Comparison of ENCODE assay signal across 10 cellular contexts in the genomic region with DNA sequence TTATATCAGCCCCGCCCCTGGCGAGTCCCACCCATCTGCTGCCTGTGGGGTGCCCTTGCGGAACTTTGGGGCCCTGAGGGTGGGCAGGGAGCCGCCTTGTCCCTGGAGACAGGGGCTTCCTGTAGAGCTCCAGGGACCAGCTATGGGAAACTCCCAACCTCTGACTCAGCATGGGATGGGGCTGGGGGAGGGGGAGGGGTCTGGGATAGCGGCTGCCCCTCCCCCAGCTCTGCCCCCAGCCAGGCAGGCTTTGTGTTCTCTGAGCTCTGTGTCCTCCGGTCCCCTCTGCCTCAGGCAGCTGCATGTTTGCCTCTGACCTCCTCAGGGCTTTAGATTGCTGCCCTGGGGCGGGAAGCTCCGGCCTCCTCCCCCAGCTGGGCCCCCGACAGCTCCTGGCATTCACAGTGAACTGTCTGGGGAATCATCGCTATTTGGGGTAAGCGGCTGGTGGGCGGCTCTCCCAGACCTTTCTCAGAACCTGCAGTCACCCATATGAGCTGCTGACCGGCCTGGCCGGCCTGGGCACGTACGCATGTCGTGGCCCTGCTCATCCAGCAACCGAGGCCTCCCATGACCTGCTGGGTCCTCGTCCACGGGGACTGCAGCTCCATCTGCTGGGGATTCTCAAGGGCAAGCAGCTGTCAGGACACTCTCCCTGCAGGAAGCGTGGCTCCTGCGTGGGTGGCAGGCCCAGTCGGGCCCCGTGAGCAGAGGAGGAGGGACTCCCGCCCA. TPM values are rescaled to one million over a fixed set of nuclear protein-coding genes. Genes with fewer than 3 reads are reported as not detected.
DNase-seq lines count a peak whose midpoint lies in the region; ATAC-seq and TF ChIP-seq lines count a peak whose summit lies in the region.
"Had no signal": no experiment of that assay in that cellular context is flagged by ENCODE, and none has a peak within 500 bp of the region (broad histone marks: within the 10 kb centered on the region; RNA-seq: fewer than 3 reads in every experiment).

No MANE protein-coding gene starts in this region.

- no peak overlapping the region for H2AFZ ChIP-seq in PC-9

- H3K9me2 ChIP-seq in PC-9 (ENCODE audit: insufficient read depth) = no peaks in the 10 kb centered on the region

- H3K9me3 ChIP-seq in BE2C (no peaks in the 10 kb centered on the region), PC-9 (ENCODE audit: insufficient read depth, low read depth) (no peaks in the 10 kb centered on the region)

- H3K79me2 ChIP-seq in PC-9 (ENCODE audit: low read depth) = no peaks in the 10 kb centered on the region

- no peaks in the 10 kb centered on the region for H3K36me3 Mint-ChIP-seq in nephron (ENCODE audit: low read depth)
- H3K36me3 Mint-ChIP-seq: memory B cell had no signal

- no peaks in the 10 kb centered on the region; the same call in 1 of the 2 replicates for H4K20me1 ChIP-seq in PC-9 (ENCODE audit: insufficient read depth)

- DNase-seq in BE2C = peak; percentile 58
- peak; percentile 59 for DNase-seq in NCI-H69 (lab: John Stamatoyannopoulos, UW)
- DNase-seq in fibroblast of gingiva (ENCODE audit: low read depth) = peak; percentile 17
- no peak for DNase-seq in NCI-H1105 (lab: John Stamatoyannopoulos, UW)
- no peak for DNase-seq in NOMO-1 (lab: John Stamatoyannopoulos, UW; ENCODE audit: unreplicated experiment in 2 of 2)
- no peak for DNase-seq in PC-9

- H3F3A ChIP-seq in PC-9 (ENCODE audit: insufficient read depth, low read depth) = peaks cover 7% of the 10 kb centered on the region; the same call in 1 of the 2 replicates

- CTCF ChIA-PET in PC-9 (lab: Charles Lee) = interaction anchor here (0.6 to 1.1 kb wide), 2 partner anchors 14 to 18 kb away, joined by 5 to 6 read pairs; no protein-coding TSS in a partner anchor

- peak; percentile 36; the same call in 1 of the 2 replicates for TF ChIP-seq CTCF in BE2C (IDR thresholded peaks at IDR 0.05; ENCODE audit: low read depth, low read length)
- TF ChIP-seq CTCF in nephron (IDR thresholded peaks at IDR 0.05; ENCODE audit: unreplicated experiment in 3 of 3) = peak; percentile 47 to 71 (median 50)
- TF ChIP-seq CTCF in PC-9 (conservative IDR thresholded peaks at IDR 0.05) = no peak

- H3K4me1 ChIP-seq in BE2C (peaks cover 3% of the 10 kb centered on the region; the same call in 1 of the 2 replicates), PC-9 (replicated peaks; ENCODE audit: insufficient read depth) (no peaks in the 10 kb centered on the region)

- H3K27ac ChIP-seq in PC-9 = no peak overlapping the region

- H3K4me1 Mint-ChIP-seq in nephron = peaks cover 26% of the 10 kb centered on the region

- H3K36me3 ChIP-seq in BE2C (no peaks in the 10 kb centered on the region), PC-9 (ENCODE audit: low read depth) (no peaks in the 10 kb centered on the region)

- H3K4me3 ChIP-seq in BE2C (ENCODE audit: low read depth, low read length) (no peak overlapping the region), PC-9 (no peak overlapping the region)

- H3K9me3 Mint-ChIP-seq in nephron = no peaks in the 10 kb centered on the region
- H3K9me3 Mint-ChIP-seq: memory B cell; stimulated activated naive CD8-positive, alpha-beta T cell treated with anti-CD3 and anti-CD28 coated beads, Interleukin-15, Interleukin-2, amounts not matched to agents 100 ng/mL and 50 ng/mL, for 24 hours had no signal

- POLR2A ChIA-PET in PC-9 (lab: Charles Lee; ENCODE audit: unreplicated experiment) = no interaction called here

- H3K4me2 ChIP-seq in PC-9 = no peak overlapping the region

- H3K27me3 ChIP-seq in BE2C (no peaks in the 10 kb centered on the region), PC-9 (ENCODE audit: insufficient read depth, low read depth) (no peaks in the 10 kb centered on the region)

- no peaks in the 10 kb centered on the region for H3K27me3 Mint-ChIP-seq in nephron (ENCODE audit: low read depth)
- H3K27me3 Mint-ChIP-seq: stimulated activated naive CD8-positive, alpha-beta T cell treated with anti-CD3 and anti-CD28 coated beads, Interleukin-15, Interleukin-2, amounts not matched to agents 100 ng/mL and 50 ng/mL, for 24 hours had no signal

- BruUV-seq in PC-9 (replicated peaks; lab: Mats Ljungman, UMichigan) = no TSS peak

- peak overlapping the region; percentile 53 to 67 (median 62) for H3K27ac Mint-ChIP-seq in nephron
- H3K27ac Mint-ChIP-seq: memory B cell; stimulated activated naive CD8-positive, alpha-beta T cell treated with anti-CD3 and anti-CD28 coated beads, Interleukin-15, Interleukin-2, amounts not matched to agents 100 ng/mL and 50 ng/mL, for 24 hours had no signal

- H3K4me3 Mint-ChIP-seq in nephron = peak overlapping the region in 1 of 3 experiments; percentile 6
- H3K4me3 Mint-ChIP-seq: memory B cell; stimulated activated naive CD8-positive, alpha-beta T cell treated with anti-CD3 and anti-CD28 coated beads, Interleukin-15, Interleukin-2, amounts not matched to agents 100 ng/mL and 50 ng/mL, for 24 hours had no signal

- no peak for ATAC-seq in GM18511 (IDR thresholded peaks at IDR 0.05; ENCODE audit: unreplicated experiment)

- intact Hi-C loops in PC-9 (cut with micrococcal nuclease; ENCODE audit: unreplicated experiment) = no loop called here

RNA-seq across cellular contexts. Expression of a gene that starts 17.1 kb away (rescaled TPM):
- 4.8 TPM for polyA plus RNA-seq in BE2C (2012; ENCODE audit: insufficient read depth, insufficient read length, low read depth)
- total RNA-seq in PC-9 (2021) = 25.1 and 29.1 TPM in 2 replicates

Comparison
In these comparisons a context has a peak if more than half of its experiments do, and no peak if none do; other contexts are left out.
1. DNase-seq: peak in BE2C (single experiment), NCI-H69 (single experiment) and fibroblast of gingiva (single experiment); none in NCI-H1105 (single experiment), NOMO-1 (0 of 2) and PC-9 (0 of 2).